ENCODE assay signal across 8 cellular contexts in genomic region chr1:161165742-161166668, GRCh38. TPM values are rescaled to one million over a fixed set of nuclear protein-coding genes. Genes with fewer than 3 reads are reported as not detected.
DNase-seq lines count a peak whose midpoint lies in the region; ATAC-seq and TF ChIP-seq lines count a peak whose summit lies in the region.

PPOX (plus strand) TSS chr1:161166426; CDS start chr1:161166848, 422 bp downstream.

- TF ChIP-seq CTCF in BE2C (IDR thresholded peaks at IDR 0.05; ENCODE audit: low read depth, low read length) (peak; percentile 72), kidney epithelial cell (IDR thresholded peaks at IDR 0.05; ENCODE audit: insufficient read depth, low read length, poor library complexity, severe bottlenecking) (peak; percentile 67)

- DNase-seq in BE2C (peak; percentile 96), NCI-H510A (lab: John Stamatoyannopoulos, UW) (peak; percentile 97), cerebellum (ENCODE audit: low spot score) (peak; percentile 95), kidney epithelial cell (ENCODE audit: low read depth) (peak; percentile 97)
- peak; percentile 84 for DNase-seq in activated CD4-positive, alpha-beta T cell treated with anti-CD3 and anti-CD28 coated beads for 1 hour
- DNase-seq in stimulated activated CD4-positive, alpha-beta T cell treated with anti-CD3 and anti-CD28 coated beads, Interleukin-15, amount 100 ng/mL, for 48 hours (ENCODE audit: low read depth in 2 of 2) = peak; percentile 89 to 91

- H3K36me3 ChIP-seq in BE2C (peaks cover 7% of the 10 kb centered on the region), kidney epithelial cell (ENCODE audit: control insufficient read depth, insufficient read depth, low read length) (peaks cover 4% of the 10 kb centered on the region)

- peak within 1 kb of the TSS; percentile 84 for H3K4me3 ChIP-seq in BE2C (ENCODE audit: low read depth, low read length)
- H3K4me3 ChIP-seq in kidney epithelial cell (ENCODE audit: low read depth, low read length) = peak within 1 kb of the TSS; percentile 80

- no peaks in the 10 kb centered on the region for H3K4me1 ChIP-seq in BE2C

- peak; percentile 80 for TF ChIP-seq POLR2A in GM19193 (IDR thresholded peaks at IDR 0.05; ENCODE audit: extremely low read depth, insufficient read depth, insufficient read length)

- H3K9me3 ChIP-seq in BE2C = no peaks in the 10 kb centered on the region

- H3K27me3 ChIP-seq in BE2C (no peaks in the 10 kb centered on the region), kidney epithelial cell (ENCODE audit: control insufficient read depth, insufficient read depth, low read length) (no peaks in the 10 kb centered on the region)

- ATAC-seq in HG03439 (IDR thresholded peaks at IDR 0.05; ENCODE audit: unreplicated experiment) = peak; percentile 90

RNA-seq across cellular contexts. Expression of gene PPOX, which starts in this region (rescaled TPM):
- 42.7 TPM for polyA plus RNA-seq in BE2C (2012; ENCODE audit: insufficient read depth, insufficient read length, low read depth)
- total RNA-seq in cerebellum (25.5 TPM), kidney epithelial cell (20.4 and 28.3 TPM in 2 replicates)

Comparison
In these comparisons a context has a peak if more than half of its experiments do, and no peak if none do; other contexts are left out.
1. Peak in every context shown above with its lines: DNase-seq, ATAC-seq and H3K4me3 ChIP-seq.